In genomic region chr20:59752101-59752586, GRCh38 we compare ENCODE assay signal across 8 cellular contexts.
DNase-seq lines count a peak whose midpoint lies in the region; ATAC-seq and TF ChIP-seq lines count a peak whose summit lies in the region.

No MANE protein-coding gene starts in this region.

- H3K27ac ChIP-seq in esophagus muscularis mucosa (replicated peaks in 1 of 4), result no peak overlapping the region

- H3K27me3 Mint-ChIP-seq in stimulated activated naive B cell treated with anti-CD40 and anti-IgM and Interleukin-4, amounts not matched to agents 10 μg/mL and 1 μg/mL and 100 μg/mL, for 72 hours, result peaks cover 27 to 31% of the 10 kb centered on the region in 2 donors

- 49% methylated on average over 8 of the region's 17 CpGs for WGBS in esophagus muscularis mucosa

- H3K36me3 Mint-ChIP-seq in stimulated activated naive B cell treated with anti-CD40 and anti-IgM and Interleukin-4, amounts not matched to agents 10 μg/mL and 1 μg/mL and 100 μg/mL, for 72 hours, result no peaks in the 10 kb centered on the region

- H3K4me1 ChIP-seq in esophagus muscularis mucosa, result peaks cover 37 to 51% (median 43%) of the 10 kb centered on the region in 4 donors

- no peaks in the 10 kb centered on the region for H3K36me3 ChIP-seq in esophagus muscularis mucosa

- no peaks in the 10 kb centered on the region for H3K9me3 Mint-ChIP-seq in stimulated activated naive B cell treated with anti-CD40 and anti-IgM and Interleukin-4, amounts not matched to agents 10 μg/mL and 1 μg/mL and 100 μg/mL, for 72 hours

- no peak for TF ChIP-seq EP300 in esophagus muscularis mucosa (IDR thresholded peaks at IDR 0.05)

- DNase-seq in SKM-1 treated with dmso at 0.1 percent for 144 hours (lab: John Stamatoyannopoulos, UW; ENCODE audit: unreplicated experiment), result peak; percentile 89
- peak; percentile 9 for DNase-seq in stimulated activated naive B cell treated with anti-CD40 and anti-IgM and Interleukin-4, amounts not matched to agents 10 μg/mL and 1 μg/mL and 100 μg/mL, for 72 hours
- no peak for DNase-seq in esophagus muscularis mucosa (ENCODE audit: extremely low spot score)
- DNase-seq in HK-2 (ENCODE audit: unreplicated experiment), result no peak
- no peak for DNase-seq in NCI-H187 (lab: John Stamatoyannopoulos, UW)
- DNase-seq in EL, result no peak

- H3K4me1 Mint-ChIP-seq in stimulated activated naive B cell treated with anti-CD40 and anti-IgM and Interleukin-4, amounts not matched to agents 10 μg/mL and 1 μg/mL and 100 μg/mL, for 72 hours, result peaks cover 14 to 17% of the 10 kb centered on the region in 2 donors

- H3K4me3 ChIP-seq in esophagus muscularis mucosa, result no peak overlapping the region

- ATAC-seq in GM19372 (IDR thresholded peaks at IDR 0.05; ENCODE audit: low read depth, unreplicated experiment), result peak; percentile 72
- ATAC-seq in HG03066 (IDR thresholded peaks at IDR 0.05; ENCODE audit: low read depth, unreplicated experiment), result peak; percentile 73
- ATAC-seq in stimulated activated naive B cell treated with anti-CD40 and anti-IgM and Interleukin-4, amounts not matched to agents 10 μg/mL and 1 μg/mL and 100 μg/mL, for 72 hours (replicated peaks), result peak; percentile 64 to 84

- no peak overlapping the region for H3K4me3 Mint-ChIP-seq in stimulated activated naive B cell treated with anti-CD40 and anti-IgM and Interleukin-4, amounts not matched to agents 10 μg/mL and 1 μg/mL and 100 μg/mL, for 72 hours

- no peaks in the 10 kb centered on the region for H3K9me3 ChIP-seq in esophagus muscularis mucosa

- TF ChIP-seq POLR2A in esophagus muscularis mucosa (IDR thresholded peaks at IDR 0.05; ENCODE audit: low read depth), result no peak

- TF ChIP-seq CTCF in esophagus muscularis mucosa (IDR thresholded peaks at IDR 0.05), result no peak

- intact Hi-C loops in esophagus muscularis mucosa (cut with DNase I), result no loop called here

- H3K27ac Mint-ChIP-seq in stimulated activated naive B cell treated with anti-CD40 and anti-IgM and Interleukin-4, amounts not matched to agents 10 μg/mL and 1 μg/mL and 100 μg/mL, for 72 hours, result no peak overlapping the region

- peaks cover 0 to 44% (median 0%) of the 10 kb centered on the region in 4 donors for H3K27me3 ChIP-seq in esophagus muscularis mucosa

Comparison
In these comparisons a context has a peak if more than half of its experiments do, and no peak if none do; other contexts are left out.
1. DNase-seq: peak in SKM-1 treated with dmso at 0.1 percent for 144 hours (single experiment) and stimulated activated naive B cell treated with anti-CD40 and anti-IgM and Interleukin-4, amounts not matched to agents 10 μg/mL and 1 μg/mL and 100 μg/mL, for 72 hours (single experiment); none in esophagus muscularis mucosa (single experiment), HK-2 (single experiment), NCI-H187 (0 of 2) and EL (single experiment).
2. Peak in every context shown above with its lines, with median percentiles within 50 percentile points of each other: ATAC-seq.